17 cellular contexts compared by ENCODE assay signal in the genomic region with DNA sequence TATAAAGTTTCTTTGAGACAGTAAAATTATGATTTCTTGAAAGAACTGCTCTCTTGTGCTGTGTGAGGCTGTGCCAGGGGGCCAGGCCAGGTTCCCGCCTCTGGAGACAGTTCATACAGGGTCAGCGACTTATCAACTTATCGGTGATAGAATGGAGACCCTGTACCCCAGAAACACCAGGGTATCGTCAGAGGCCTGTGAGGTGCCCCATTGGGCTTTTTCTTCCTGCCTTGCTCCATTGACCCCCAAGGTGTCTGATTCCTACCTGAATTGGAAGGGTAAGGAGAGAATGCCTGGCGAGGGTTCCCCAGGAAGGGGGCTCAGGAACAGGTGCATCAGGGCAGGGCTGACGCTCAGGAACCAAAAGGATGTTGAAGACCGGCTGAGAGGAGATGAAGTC. TPM values are rescaled to one million over a fixed set of nuclear protein-coding genes. Genes with fewer than 3 reads are reported as not detected.
"Had no signal": no experiment of that assay in that cellular context is flagged by ENCODE, and none has a peak within 500 bp of the region (broad histone marks: within the 10 kb centered on the region; RNA-seq: fewer than 3 reads in every experiment).

No MANE protein-coding gene starts in this region.

- H3K4me3 Mint-ChIP-seq: activated CD8-positive, alpha-beta T cell treated with anti-CD3 and anti-CD28 coated beads for 36 hours; natural killer cell treated with Interleukin-12 subunit alpha and Interleukin-12 subunit beta and Interleukin-15 and Interleukin-18, amount 100 ng/mL, for 72 hours; stimulated activated naive CD8-positive, alpha-beta T cell treated with anti-CD3 and anti-CD28 coated beads, Interleukin-15, Interleukin-2, amounts not matched to agents 100 ng/mL and 50 ng/mL, for 24 hours; T-helper 2 cell treated with Interferon-gamma antibody and Interleukin-4, amounts not matched to agents 5 μg/mL and 100 μg/mL, for 36 hours had no signal

- H3K9me3 ChIP-seq: esophagus muscularis mucosa, mucosa of descending colon, ovary, testis had no signal

- H3K27ac ChIP-seq: esophagus muscularis mucosa, ovary, testis had no signal

- ATAC-seq: activated CD8-positive, alpha-beta T cell treated with anti-CD3 and anti-CD28 coated beads for 36 hours; left lobe of liver; mucosa of descending colon; natural killer cell treated with Interleukin-12 subunit alpha and Interleukin-12 subunit beta and Interleukin-15 and Interleukin-18, amount 100 ng/mL, for 72 hours had no signal

- H3K36me3 ChIP-seq: esophagus muscularis mucosa, ovary had no signal

- DNase-seq: activated CD4-positive, CD25-positive, alpha-beta regulatory T cell treated with anti-CD3 and anti-CD28 coated beads, Interleukin-2, amount 50 U/mL, for 72 hours; activated CD8-positive, alpha-beta T cell treated with anti-CD3 and anti-CD28 coated beads for 36 hours; ovary; stimulated activated CD4-positive, alpha-beta T cell treated with anti-CD3 and anti-CD28 coated beads, Interleukin-4, amount 100 ng/mL, for 1 hour; stimulated activated CD8-positive, alpha-beta memory T cell treated with anti-CD3 and anti-CD28 coated beads, Interleukin-4, amount 100 ng/mL, for 48 hours; testis had no signal

- H3K9me3 Mint-ChIP-seq: activated CD8-positive, alpha-beta T cell treated with anti-CD3 and anti-CD28 coated beads for 36 hours; natural killer cell treated with Interleukin-12 subunit alpha and Interleukin-12 subunit beta and Interleukin-15 and Interleukin-18, amount 100 ng/mL, for 72 hours; stimulated activated naive CD8-positive, alpha-beta T cell treated with anti-CD3 and anti-CD28 coated beads, Interleukin-15, Interleukin-2, amounts not matched to agents 100 ng/mL and 50 ng/mL, for 24 hours; T-helper 2 cell treated with Interferon-gamma antibody and Interleukin-4, amounts not matched to agents 5 μg/mL and 100 μg/mL, for 36 hours had no signal

- H3K27ac Mint-ChIP-seq: activated CD8-positive, alpha-beta T cell treated with anti-CD3 and anti-CD28 coated beads for 36 hours; natural killer cell treated with Interleukin-12 subunit alpha and Interleukin-12 subunit beta and Interleukin-15 and Interleukin-18, amount 100 ng/mL, for 72 hours; stimulated activated naive CD8-positive, alpha-beta T cell treated with anti-CD3 and anti-CD28 coated beads, Interleukin-15, Interleukin-2, amounts not matched to agents 100 ng/mL and 50 ng/mL, for 24 hours had no signal

- H3K4me3 ChIP-seq: esophagus muscularis mucosa, mucosa of descending colon, ovary, testis had no signal

RNA-seq across cellular contexts. Expression of gene DLX1, which starts 4.3 kb away (rescaled TPM):
- total RNA-seq: activated CD8-positive, alpha-beta T cell treated with anti-CD3 and anti-CD28 coated beads for 36 hours; bronchial epithelial cell; fibroblast of villous mesenchyme; left lobe of liver; natural killer cell treated with Interleukin-12 subunit alpha and Interleukin-12 subunit beta and Interleukin-15 and Interleukin-18, amount 100 ng/mL, for 72 hours; testis; ureter had no signal

RNA-seq across cellular contexts. Expression of gene DLX2, which starts 13.1 kb away (rescaled TPM):
- total RNA-seq: activated CD8-positive, alpha-beta T cell treated with anti-CD3 and anti-CD28 coated beads for 36 hours; aorta; bronchial epithelial cell; dermis microvascular lymphatic vessel endothelial cell; esophagus muscularis mucosa; left lobe of liver; ureter had no signal
